8 cellular contexts compared by ENCODE assay signal in genomic region chr2:130336877-130337734, GRCh38. TPM values are rescaled to one million over a fixed set of nuclear protein-coding genes. Genes with fewer than 3 reads are reported as not detected.
DNase-seq lines count a peak whose midpoint lies in the region; ATAC-seq, FAIRE-seq and TF ChIP-seq lines count a peak whose summit lies in the region.

No MANE protein-coding gene starts in this region.

- H3K27me3 Mint-ChIP-seq in CD4-positive, alpha-beta memory T cell = peaks cover 2 to 5% of the 10 kb centered on the region in 2 donors
- H3K27me3 Mint-ChIP-seq in astrocyte (ENCODE audit: low read depth, unreplicated experiment) = no peaks in the 10 kb centered on the region

- no peak overlapping the region for H3K27ac ChIP-seq in CD4-positive, alpha-beta memory T cell (ENCODE audit: low read depth, low read length)
- H3K27ac ChIP-seq in astrocyte (ENCODE audit: low read depth, low read length) = peak overlapping the region; percentile 57
- H3K27ac ChIP-seq in prostate gland = peak overlapping the region; percentile 42 to 56
- no peak overlapping the region for H3K27ac ChIP-seq in SJCRH30

- peak overlapping the region; percentile 37 to 96 (median 89) for H3K27ac Mint-ChIP-seq in CD4-positive, alpha-beta memory T cell
- peak overlapping the region; percentile 89 for H3K27ac Mint-ChIP-seq in astrocyte (ENCODE audit: unreplicated experiment)

- peaks cover 0 to 2% (median 0%) of the 10 kb centered on the region in 8 donors for H3K9me3 Mint-ChIP-seq in CD4-positive, alpha-beta memory T cell
- peaks cover 6% of the 10 kb centered on the region for H3K9me3 Mint-ChIP-seq in astrocyte (ENCODE audit: unreplicated experiment)

- no peaks in the 10 kb centered on the region for H3K79me2 ChIP-seq in astrocyte (ENCODE audit: insufficient read depth, low read length)

- no peaks in the 10 kb centered on the region for H3K27me3 ChIP-seq in CD4-positive, alpha-beta memory T cell (ENCODE audit: insufficient read depth, low read length)
- H3K27me3 ChIP-seq in astrocyte (ENCODE audit: insufficient read depth, low read length) = no peaks in the 10 kb centered on the region
- H3K27me3 ChIP-seq in prostate gland (replicated peaks; ENCODE audit: insufficient read depth) = no peaks in the 10 kb centered on the region
- no peaks in the 10 kb centered on the region; the same call in 1 of the 2 replicates for H3K27me3 ChIP-seq in SJCRH30

- WGBS in prostate gland = 17% methylated on average over 29 of the region's 29 CpGs

- peaks cover 15% of the 10 kb centered on the region for H3K4me1 ChIP-seq in CD4-positive, alpha-beta memory T cell (ENCODE audit: insufficient read depth, low read length)
- H3K4me1 ChIP-seq in astrocyte (ENCODE audit: insufficient read depth, low read length) (peaks cover 11% of the 10 kb centered on the region), prostate gland (replicated peaks) (no peaks in the 10 kb centered on the region), SJCRH30 (peaks cover 3% of the 10 kb centered on the region; the same call in 1 of the 2 replicates)

- POLR2A ChIA-PET in CD4-positive, alpha-beta memory T cell (lab: Charles Lee; ENCODE audit: partially characterized antibody) = interaction anchor here (1.0 to 1.6 kb wide), 2 partner anchors 16 to 156 kb away, joined by 3 to 5 read pairs; partner anchors contain the start of gene SMPD4

- peak overlapping the region; percentile 36 for H3K9ac ChIP-seq in astrocyte (ENCODE audit: low read length)

- H4K20me1 ChIP-seq in astrocyte (ENCODE audit: insufficient read depth, low read length) = no peaks in the 10 kb centered on the region

- peaks cover 31 to 42% of the 10 kb centered on the region in 2 donors for H3K36me3 Mint-ChIP-seq in CD4-positive, alpha-beta memory T cell
- H3K36me3 Mint-ChIP-seq in astrocyte (ENCODE audit: low read depth, unreplicated experiment) = peaks cover 7% of the 10 kb centered on the region

- H3K4me1 Mint-ChIP-seq in CD4-positive, alpha-beta memory T cell = peaks cover 19 to 45% (median 28%) of the 10 kb centered on the region in 4 donors
- peaks cover 17% of the 10 kb centered on the region for H3K4me1 Mint-ChIP-seq in astrocyte (ENCODE audit: low read depth, unreplicated experiment)

- no peak overlapping the region for H3K4me3 ChIP-seq in CD4-positive, alpha-beta memory T cell (ENCODE audit: low read length in 2 of 2)
- peak overlapping the region; percentile 57 for H3K4me3 ChIP-seq in astrocyte (ENCODE audit: insufficient read depth, low read depth, low read length)
- H3K4me3 ChIP-seq in prostate gland = peak overlapping the region; percentile 12 to 27
- H3K4me3 ChIP-seq in SJCRH30 = no peak overlapping the region

- no peaks in the 10 kb centered on the region for H3K9me3 ChIP-seq in CD4-positive, alpha-beta memory T cell (ENCODE audit: control insufficient read depth in 1 of 2, low read length in 2 of 2)
- H3K9me3 ChIP-seq in astrocyte (ENCODE audit: insufficient read depth, low read depth, low read length) (no peaks in the 10 kb centered on the region), prostate gland (no peaks in the 10 kb centered on the region), SJCRH30 (replicated peaks) (no peaks in the 10 kb centered on the region)

- H2AFZ ChIP-seq in astrocyte (ENCODE audit: low read depth, low read length) = peak overlapping the region; percentile 50

- peak; percentile 46 to 70 (median 55) for DNase-seq in CD4-positive, alpha-beta memory T cell
- DNase-seq in HUDEP-2 (lab: John Stamatoyannopoulos, UW; ENCODE audit: unreplicated experiment in 76 of 76) = peak in 74 of 76 experiments; percentile 4 to 78 (median 47)
- peak; percentile 82 for DNase-seq in SHP77 treated with DMSO at 0.1 percent for 48 hours (lab: John Stamatoyannopoulos, UW)
- peak; percentile 59 for DNase-seq in astrocyte (ENCODE audit: low read depth)
- peak; percentile 81 for DNase-seq in left ventricle myocardium superior
- peak; percentile 88 for DNase-seq in prostate gland (ENCODE audit: low spot score)
- DNase-seq in SJCRH30 = no peak
- DNase-seq in GM12891 (ENCODE audit: insufficient read length, low spot score) = no peak

- H3K4me3 Mint-ChIP-seq in CD4-positive, alpha-beta memory T cell = peak overlapping the region in 7 of 8 donors; percentile 29 to 80 (median 62)
- peak overlapping the region; percentile 81 for H3K4me3 Mint-ChIP-seq in astrocyte (ENCODE audit: unreplicated experiment)

- peak; percentile 78 for ATAC-seq in left ventricle myocardium superior

- H3K36me3 ChIP-seq in CD4-positive, alpha-beta memory T cell (ENCODE audit: insufficient read depth, low read length) = peaks cover 24% of the 10 kb centered on the region
- peaks cover 4% of the 10 kb centered on the region for H3K36me3 ChIP-seq in astrocyte (ENCODE audit: insufficient read depth, low read length)
- H3K36me3 ChIP-seq in prostate gland = no peaks in the 10 kb centered on the region
- no peaks in the 10 kb centered on the region for H3K36me3 ChIP-seq in SJCRH30

- TF ChIP-seq POLR2A in prostate gland (IDR thresholded peaks at IDR 0.05) (peak; percentile 17), GM12891 (IDR thresholded peaks at IDR 0.05; ENCODE audit: low read depth, low read length) (no peak)

- TF ChIP-seq CTCF in astrocyte (IDR thresholded peaks at IDR 0.05; ENCODE audit: insufficient read depth, low read depth, low read length) (no peak), prostate gland (IDR thresholded peaks at IDR 0.05) (no peak)

- CTCF ChIA-PET in CD4-positive, alpha-beta memory T cell (lab: Charles Lee; ENCODE audit: partially characterized antibody) = interaction anchor here (2.0 to 8.8 kb wide), 2 partner anchors 34 to 400 kb away, joined by 8 to 79 read pairs; no protein-coding TSS in a partner anchor

- peak overlapping the region; percentile 86 for H3K4me2 ChIP-seq in astrocyte (ENCODE audit: low read length)

- FAIRE-seq in astrocyte (lab: Jason Lieb, UNC) (no peak), GM12891 (lab: Jason Lieb, UNC) (no peak)

- intact Hi-C loops in CD4-positive, alpha-beta memory T cell (cut with micrococcal nuclease) = no loop called here
- intact Hi-C loops in left ventricle myocardium superior (cut with micrococcal nuclease) (no loop called here), prostate gland (cut with DNase I) (loop anchor here (5.0 kb wide), 1 partner anchor 35 kb away; no protein-coding TSS in a partner anchor)

TF ChIP-seq in GM12891, 5 proteins besides CTCF, POLR2A, EP300 and RAD21:
- TF ChIP-seq PAX5 (IDR thresholded peaks at IDR 0.05; ENCODE audit: insufficient read depth, low read length, severe bottlenecking) (no peak), TAF1 (IDR thresholded peaks at IDR 0.05; ENCODE audit: low read depth, low read length) (no peak), POLR2AphosphoS5 (IDR thresholded peaks at IDR 0.05; ENCODE audit: low read depth, low read length) (no peak), POU2F2 (IDR thresholded peaks at IDR 0.05; ENCODE audit: low read depth, low read length) (no peak), SPI1 (IDR thresholded peaks at IDR 0.05; ENCODE audit: low read depth, low read length) (no peak)

RNA-seq across cellular contexts. Expression of gene IMP4, which starts 5.6 kb away (rescaled TPM):
- 10 to 100 TPM; 72.6 to 73.9 TPM for total RNA-seq in CD4-positive, alpha-beta memory T cell
- polyA plus RNA-seq in CD4-positive, alpha-beta memory T cell = 10 to 100 TPM; 92.8 to 96.7 TPM
- 65.5 and 78.9 TPM in 2 replicates for total RNA-seq in astrocyte
- total RNA-seq in left ventricle myocardium superior = 59.8 TPM
- 100 to 1,000 TPM in 1 of 2 donors, 10 to 100 TPM in 1; 71.4 to 106 TPM for total RNA-seq in prostate gland
- total RNA-seq in SJCRH30 (2014; rRNA removed; shearing (Covaris generic)) = 74.0 and 77.6 TPM in 2 replicates
- 118 TPM for polyA plus RNA-seq in GM12891 (2012; ENCODE audit: low read depth, missing spikeins)

RNA-seq across cellular contexts. Expression of gene PTPN18, which starts 18.8 kb away (rescaled TPM):
- total RNA-seq in CD4-positive, alpha-beta memory T cell = 10 to 100 TPM; 54.9 to 67.2 TPM
- polyA plus RNA-seq in CD4-positive, alpha-beta memory T cell = 10 to 100 TPM; 30.9 to 66.1 TPM
- total RNA-seq in astrocyte = 9.9 and 10.4 TPM in 2 replicates
- total RNA-seq in left ventricle myocardium superior = 12.5 TPM
- total RNA-seq in prostate gland = 10 to 100 TPM; 37.1 to 93.6 TPM
- total RNA-seq in SJCRH30 (2014; rRNA removed; shearing (Covaris generic)) = 15.4 and 18.6 TPM in 2 replicates
- polyA plus RNA-seq in GM12891 (2012; ENCODE audit: low read depth, missing spikeins) = 29.4 TPM

Comparison
In these comparisons a context has a peak if more than half of its experiments do, and no peak if none do; other contexts are left out.
1. DNase-seq: peak in CD4-positive, alpha-beta memory T cell (5 of 5), HUDEP-2 (74 of 76), SHP77 treated with DMSO at 0.1 percent for 48 hours (single experiment), astrocyte (single experiment), left ventricle myocardium superior (single experiment) and prostate gland (single experiment); none in SJCRH30 (0 of 2) and GM12891 (single experiment).
2. H3K27ac ChIP-seq: peak in astrocyte (single experiment) and prostate gland (2 of 2); none in CD4-positive, alpha-beta memory T cell (single experiment) and SJCRH30 (single experiment).
3. H3K4me3 ChIP-seq: peak in astrocyte (single experiment) and prostate gland (2 of 2); none in CD4-positive, alpha-beta memory T cell (0 of 2) and SJCRH30 (single experiment).